In the genomic region with DNA sequence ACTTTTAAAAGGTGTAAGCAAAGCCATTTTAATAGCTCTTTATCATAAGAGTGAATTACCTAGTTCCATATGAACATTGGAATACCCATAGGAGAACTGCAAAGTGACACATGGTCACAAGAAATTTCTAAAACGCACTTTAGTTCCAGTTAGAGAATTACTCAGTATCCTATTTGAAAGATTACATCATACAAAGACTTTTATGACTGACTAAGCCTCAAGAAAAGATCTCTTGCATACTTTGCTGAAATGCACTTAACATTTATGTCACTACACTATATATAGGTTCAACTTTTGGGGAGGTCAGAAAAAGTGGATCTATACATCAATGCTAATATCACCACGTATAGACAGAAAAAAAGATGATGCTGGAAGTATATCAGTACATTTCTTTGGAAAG, we compare ENCODE assay signal across 12 cellular contexts. TPM values are rescaled to one million over a fixed set of nuclear protein-coding genes. Genes with fewer than 3 reads are reported as not detected.
DNase-seq lines count a peak whose midpoint lies in the region; ATAC-seq, FAIRE-seq and TF ChIP-seq lines count a peak whose summit lies in the region.
"Had no signal": no experiment of that assay in that cellular context is flagged by ENCODE, and none has a peak within 500 bp of the region (broad histone marks: within the 10 kb centered on the region; RNA-seq: fewer than 3 reads in every experiment).

No MANE protein-coding gene starts in this region.

- H3K4me1 ChIP-seq in smooth muscle cell (ENCODE audit: low read depth) (no peaks in the 10 kb centered on the region), pancreas (peaks cover 0 to 3% (median 0%) of the 10 kb centered on the region in 3 donors)
- H3K4me1 ChIP-seq: SJSA1 had no signal

- H3K9me2 ChIP-seq in SU-DHL-6 (replicated peaks; ENCODE audit: insufficient read depth, low read length), result no peaks in the 10 kb centered on the region

- ATAC-seq in pancreas, result no peak
- ATAC-seq: left colon had no signal

- H3K9ac ChIP-seq in SU-DHL-6 (ENCODE audit: low read length) (peak overlapping the region; percentile 40), smooth muscle cell (ENCODE audit: low read depth) (no peak overlapping the region)

- H3K9me3 ChIP-seq in SU-DHL-6 (ENCODE audit: insufficient read depth, low read length) (no peaks in the 10 kb centered on the region), smooth muscle cell (replicated peaks; ENCODE audit: low read depth) (no peaks in the 10 kb centered on the region), pancreas (no peaks in the 10 kb centered on the region)
- H3K9me3 ChIP-seq: SJSA1 had no signal

- H2AFZ ChIP-seq in SU-DHL-6 (ENCODE audit: low read depth, low read length, severe bottlenecking), result peak overlapping the region; percentile 11
- no peak overlapping the region for H2AFZ ChIP-seq in smooth muscle cell (ENCODE audit: low read depth)

- H3K4me3 ChIP-seq in SU-DHL-6 (ENCODE audit: insufficient read depth, low read length, poor library complexity, severe bottlenecking) (peak overlapping the region; percentile 44), fibroblast of the aortic adventitia (ENCODE audit: low read depth, low read length) (peak overlapping the region; percentile 11), smooth muscle cell (peak overlapping the region; percentile 25), pancreas (no peak overlapping the region)
- H3K4me3 ChIP-seq: SJSA1 had no signal

- H3K4me2 ChIP-seq in SU-DHL-6 (ENCODE audit: low read depth, low read length, poor library complexity, severe bottlenecking) (peak overlapping the region; percentile 94), smooth muscle cell (peak overlapping the region; percentile 70)

- TF ChIP-seq CTCF in SU-DHL-6 (IDR thresholded peaks at IDR 0.05; ENCODE audit: insufficient read depth, low read length, poor library complexity, severe bottlenecking) (no peak), fibroblast of the aortic adventitia (IDR thresholded peaks at IDR 0.05; ENCODE audit: insufficient read depth, low read length) (no peak), smooth muscle cell (IDR thresholded peaks at IDR 0.05; ENCODE audit: borderline replicate concordance, insufficient read depth, poor library complexity, severe bottlenecking) (no peak), pancreas (IDR thresholded peaks at IDR 0.05) (no peak)

- intact Hi-C loops in pancreas (cut with DNase I), result no loop called here

- FAIRE-seq in pancreas (lab: Jason Lieb, UNC), result no peak

- H3K79me2 ChIP-seq in SU-DHL-6 (ENCODE audit: insufficient read depth, low read length) (peaks cover 97% of the 10 kb centered on the region), smooth muscle cell (ENCODE audit: low read depth) (no peaks in the 10 kb centered on the region)

- H4K20me1 ChIP-seq in SU-DHL-6 (ENCODE audit: low read depth, low read length) (no peaks in the 10 kb centered on the region; the same call in 1 of the 2 replicates), smooth muscle cell (ENCODE audit: low read depth) (no peaks in the 10 kb centered on the region)

- DNase-seq in DMS 273 (lab: John Stamatoyannopoulos, UW; ENCODE audit: unreplicated experiment) (peak; percentile 13), DMS 273 treated with DMSO at 0.1 percent for 48 hours (lab: John Stamatoyannopoulos, UW) (no peak), fibroblast of the aortic adventitia (ENCODE audit: low read depth) (peak; percentile 46), smooth muscle cell (lab: John Stamatoyannopoulos, UW; ENCODE audit: unreplicated experiment) (no peak), LoVo (ENCODE audit: low spot score) (no peak), pancreas (no peak), NCI-H446 treated with DMSO at 0.1 percent for 48 hours (lab: John Stamatoyannopoulos, UW) (no peak)
- DNase-seq: activated CD4-positive, alpha-beta T cell treated with anti-CD3 and anti-CD28 coated beads, Interleukin-2, amount 50 U/mL, for 4 hours; activated naive CD4-positive, alpha-beta T cell treated with anti-CD3 and anti-CD28 coated beads, Interleukin-2, amount 50 U/mL, for 16 hours; left colon had no signal

- H3K27ac ChIP-seq in SU-DHL-6 (ENCODE audit: low read depth, low read length) (peak overlapping the region; percentile 76), smooth muscle cell (ENCODE audit: low read depth) (no peak overlapping the region), pancreas (no peak overlapping the region)
- H3K27ac ChIP-seq: SJSA1 had no signal

- peaks cover 20% of the 10 kb centered on the region for H3F3A ChIP-seq in SU-DHL-6 (ENCODE audit: insufficient read depth)
- H3F3A ChIP-seq in smooth muscle cell (ENCODE audit: low read depth), result no peaks in the 10 kb centered on the region

- WGBS in smooth muscle cell (ENCODE audit: low lambda C conversion rate), result 9% methylated on average over 2 of the region's 2 CpGs
- 49 to 55% methylated on average over 2 of the region's 2 CpGs for WGBS in pancreas, 2 donors

- H3K27me3 ChIP-seq in SU-DHL-6 (ENCODE audit: low read length) (no peaks in the 10 kb centered on the region), smooth muscle cell (ENCODE audit: low read depth) (no peaks in the 10 kb centered on the region), pancreas (peaks cover 0 to 5% (median 0%) of the 10 kb centered on the region in 4 donors)
- H3K27me3 ChIP-seq: SJSA1 had no signal

- peaks cover 13% of the 10 kb centered on the region; the same call in 1 of the 2 replicates for H3K36me3 ChIP-seq in SU-DHL-6 (ENCODE audit: low read length)
- no peaks in the 10 kb centered on the region for H3K36me3 ChIP-seq in smooth muscle cell (ENCODE audit: low read depth)
- no peaks in the 10 kb centered on the region for H3K36me3 ChIP-seq in pancreas
- H3K36me3 ChIP-seq: SJSA1 had no signal

RNA-seq across cellular contexts. Expression of a gene that starts 7.1 kb away (rescaled TPM):
- 5.0 and 19.0 TPM in 2 replicates for total RNA-seq in fibroblast of the aortic adventitia (ENCODE audit: low replicate concordance)
- total RNA-seq in smooth muscle cell, result 1.2 and 1.9 TPM in 2 replicates
- 0.38 and 0.65 TPM in 2 replicates for polyA plus RNA-seq in smooth muscle cell
- 1 to 10 TPM; 1.1 to 3.8 (median 1.7) TPM for total RNA-seq in pancreas
- 1 to 10 TPM in 1 of 2 donors, under 1 TPM in 1; 0.46 to 1.2 TPM for polyA plus RNA-seq in pancreas

Comparison
In these comparisons a context has a peak if more than half of its experiments do, and no peak if none do; other contexts are left out.
1. DNase-seq: peak in DMS 273 (single experiment) and fibroblast of the aortic adventitia (single experiment); none in DMS 273 treated with DMSO at 0.1 percent for 48 hours (single experiment), smooth muscle cell (single experiment), LoVo (single experiment), pancreas (0 of 6) and NCI-H446 treated with DMSO at 0.1 percent for 48 hours (single experiment).
2. H3K4me3 ChIP-seq: peak in SU-DHL-6 (single experiment), fibroblast of the aortic adventitia (single experiment) and smooth muscle cell (single experiment); none in pancreas (0 of 4).